Comparison of ENCODE assay signal across 8 cellular contexts in the genomic region with DNA sequence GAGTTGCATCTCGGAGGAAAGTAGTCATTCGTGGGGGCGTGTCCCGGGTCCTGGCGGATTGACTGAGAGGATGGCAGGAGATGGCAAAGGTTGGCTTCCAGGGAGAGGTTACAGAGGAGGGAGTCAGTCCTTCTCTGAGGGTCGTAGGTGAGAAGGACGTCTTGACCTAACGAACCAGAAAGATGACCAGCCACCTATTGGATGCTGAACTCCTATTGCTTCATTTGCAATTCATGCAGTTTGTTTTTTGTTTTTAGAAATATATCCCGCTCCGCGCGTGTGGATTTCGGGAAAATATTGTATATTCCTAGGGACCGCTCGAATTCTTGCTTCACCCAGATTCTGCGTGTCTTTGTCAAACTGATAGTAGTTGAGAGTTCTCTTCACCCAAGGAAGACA. TPM values are rescaled to one million over a fixed set of nuclear protein-coding genes. Genes with fewer than 3 reads are reported as not detected.
DNase-seq lines count a peak whose midpoint lies in the region; ATAC-seq, FAIRE-seq and TF ChIP-seq lines count a peak whose summit lies in the region.

No MANE protein-coding gene starts in this region.

- H3K9ac ChIP-seq in mammary epithelial cell (ENCODE audit: insufficient read depth, low read length) (peak overlapping the region; percentile 64), HepG2 (ENCODE audit: insufficient read depth, low read depth, low read length) (peak overlapping the region; percentile 78)

- ATAC-seq in RWPE2 (ENCODE audit: low read depth): peak; percentile 44
- ATAC-seq in HepG2: no peak
- ATAC-seq in HG02642 (IDR thresholded peaks at IDR 0.05; ENCODE audit: poor library complexity, unreplicated experiment): no peak

- intact Hi-C loops in mammary epithelial cell (cut with micrococcal nuclease): no loop called here
- intact Hi-C loops in HepG2 (cut with micrococcal nuclease; ENCODE audit: unreplicated experiment): no loop called here

- H3K4me1 ChIP-seq in RWPE2 (ENCODE audit: insufficient read depth, poor library complexity, severe bottlenecking) (peaks cover 15% of the 10 kb centered on the region), mammary epithelial cell (ENCODE audit: insufficient read depth, low read length) (peaks cover 26% of the 10 kb centered on the region), HepG2 (ENCODE audit: insufficient read depth, low read length) (peaks cover 63% of the 10 kb centered on the region)

- peak; percentile 47 for FAIRE-seq in HepG2 (lab: Jason Lieb, UNC)

- peaks cover 11% of the 10 kb centered on the region for H3K79me2 ChIP-seq in mammary epithelial cell (ENCODE audit: insufficient read depth, low read length)
- H3K79me2 ChIP-seq in HepG2 (ENCODE audit: insufficient read depth, low read length): peaks cover 23% of the 10 kb centered on the region

- POLR2A ChIA-PET in HepG2 (lab: Yijun Ruan, JAX): no interaction called here

- CTCF ChIA-PET in mammary epithelial cell (lab: Charles Lee; ENCODE audit: low non-redundant PET): no interaction called here
- CTCF ChIA-PET in HepG2 (lab: Yijun Ruan, JAX; ENCODE audit: low intra/inter-chr PET ratio, low total read pairs): no interaction called here

- peak overlapping the region; percentile 37 for H3K27ac ChIP-seq in RWPE2 (ENCODE audit: poor library complexity, severe bottlenecking)
- peak overlapping the region; percentile 67 for H3K27ac ChIP-seq in mammary epithelial cell (ENCODE audit: insufficient read depth, low read depth, low read length)
- peak overlapping the region; percentile 74 for H3K27ac ChIP-seq in HepG2 (ENCODE audit: extremely low read length, insufficient read depth, low read length)

- in situ Hi-C loops in mammary epithelial cell (cut with MboI; ENCODE audit: low sequenced_read_pairs in 2 of 2) (no loop called here), HepG2 (cut with HindIII; ENCODE audit: extremely low pct_ligation_motif_present, low pct_unique_long_range_greater_than_20kb) (no loop called here)

- TF ChIP-seq EP300 in HepG2 (IDR thresholded peaks at IDR 0.05; ENCODE audit: low read depth in 2 of 2, low read length in 2 of 2) (no peak), HepG2 (CRISPR knock-in tag; IDR thresholded peaks at IDR 0.05; ENCODE audit: borderline replicate concordance) (no peak)

- dilution Hi-C loops in mammary epithelial cell (cut with HindIII; ENCODE audit: low sequenced_read_pairs): no loop called here

- TF ChIP-seq POLR2A in HepG2 (IDR thresholded peaks at IDR 0.05; ENCODE audit: insufficient read depth in 1 of 2, low read depth in 2 of 2, low read length in 2 of 2): no peak

- BruUV-seq in mammary epithelial cell (replicated peaks; lab: Mats Ljungman, UMichigan): TSS peak; percentile 32
- BruUV-seq in HepG2 (replicated peaks; lab: Mats Ljungman, UMichigan): TSS peak; percentile 68

- peak; percentile 76 for DNase-seq in NCI-H510A treated with DMSO at 0.1 percent for 48 hours (lab: John Stamatoyannopoulos, UW)
- DNase-seq in NCI-H510A (lab: John Stamatoyannopoulos, UW): no peak
- DNase-seq in RWPE2 (ENCODE audit: low spot score): peak; percentile 37
- DNase-seq in mammary epithelial cell: peak; percentile 38
- no peak for DNase-seq in HepG2 (ENCODE audit: low spot score)
- DNase-seq in stimulated activated CD4-positive, alpha-beta T cell treated with anti-CD3 and anti-CD28 coated beads, TNF-alpha, amount 100 ng/mL, for 4 hours (ENCODE audit: low read depth in 3 of 3): peak in 2 of 3 experiments; percentile 56 to 64
- DNase-seq in HuH-7.5 (ENCODE audit: low spot score): no peak

- no peaks in the 10 kb centered on the region for H3K36me3 ChIP-seq in RWPE2 (ENCODE audit: low read depth)
- no peaks in the 10 kb centered on the region for H3K36me3 ChIP-seq in mammary epithelial cell (ENCODE audit: insufficient read depth, low read length)
- H3K36me3 ChIP-seq in HepG2 (replicated peaks in 1 of 2; ENCODE audit: control insufficient read depth in 1 of 2, insufficient read depth in 2 of 2, low read length in 2 of 2): no peaks in the 10 kb centered on the region

- WGBS in mammary epithelial cell (ENCODE audit: low coverage, missing lambda C conversion rate): 8% methylated on average over 16 of the region's 16 CpGs
- WGBS in HepG2 (ENCODE audit: low lambda C conversion rate): 0% methylated on average over 16 of the region's 16 CpGs

- TF ChIP-seq CTCF in RWPE2 (IDR thresholded peaks at IDR 0.05; ENCODE audit: poor library complexity, severe bottlenecking) (no peak), mammary epithelial cell (conservative IDR thresholded peaks at IDR 0.05 in 1 of 2, IDR thresholded peaks at IDR 0.05 in 1 of 2; ENCODE audit: extremely low read depth in 1 of 2, insufficient read depth in 1 of 2, low read depth in 1 of 2, low read length in 2 of 2) (no peak), HepG2 (CRISPR knock-in tag; IDR thresholded peaks at IDR 0.05) (no peak)

- no peak for TF ChIP-seq RAD21 in HepG2 (CRISPR knock-in tag; IDR thresholded peaks at IDR 0.05)

- H2AFZ ChIP-seq in mammary epithelial cell (ENCODE audit: low read depth, low read length) (peak overlapping the region; percentile 100), HepG2 (ENCODE audit: low read length) (peak overlapping the region; percentile 91)

- H3K4me2 ChIP-seq in mammary epithelial cell (ENCODE audit: insufficient read depth, low read depth, low read length) (peak overlapping the region; percentile 82), HepG2 (ENCODE audit: low read depth, low read length) (peak overlapping the region; percentile 95)

- H4K20me1 ChIP-seq in mammary epithelial cell (ENCODE audit: insufficient read depth, low read length): no peaks in the 10 kb centered on the region
- H4K20me1 ChIP-seq in HepG2 (ENCODE audit: insufficient read depth, low read length): no peaks in the 10 kb centered on the region

- H3K4me3 ChIP-seq in RWPE2 (ENCODE audit: severe bottlenecking) (peak overlapping the region; percentile 57), mammary epithelial cell (replicated peaks in 1 of 3; ENCODE audit: insufficient read depth in 1 of 3, low read depth in 2 of 3, low read length in 3 of 3) (peak overlapping the region; percentile 76 to 97 (median 94)), HepG2 (replicated peaks in 1 of 3; ENCODE audit: insufficient read depth in 1 of 3, low read depth in 2 of 3, low read length in 3 of 3) (peak overlapping the region; percentile 75 to 97 (median 87))

- no peaks in the 10 kb centered on the region for H3K27me3 ChIP-seq in RWPE2 (ENCODE audit: insufficient read depth, poor library complexity, severe bottlenecking)
- H3K27me3 ChIP-seq in mammary epithelial cell (ENCODE audit: insufficient read depth, low read length): no peaks in the 10 kb centered on the region
- no peaks in the 10 kb centered on the region; a peak in 1 of 5 replicates for H3K27me3 ChIP-seq in HepG2 (ENCODE audit: control insufficient read depth in 1 of 2, insufficient read depth in 2 of 2, low read length in 2 of 2)

- H3K9me3 ChIP-seq in RWPE2 (ENCODE audit: severe bottlenecking) (no peaks in the 10 kb centered on the region), mammary epithelial cell (replicated peaks; ENCODE audit: insufficient read depth, low read length) (no peaks in the 10 kb centered on the region), HepG2 (ENCODE audit: low read length) (no peaks in the 10 kb centered on the region)

TF ChIP-seq in HepG2, 621 proteins besides CTCF, POLR2A, EP300 and RAD21 (continues in another document):
- no peak for TF ChIP-seq BCL6 (CRISPR knock-in tag; IDR thresholded peaks at IDR 0.05)
- TF ChIP-seq, protein P1, sequence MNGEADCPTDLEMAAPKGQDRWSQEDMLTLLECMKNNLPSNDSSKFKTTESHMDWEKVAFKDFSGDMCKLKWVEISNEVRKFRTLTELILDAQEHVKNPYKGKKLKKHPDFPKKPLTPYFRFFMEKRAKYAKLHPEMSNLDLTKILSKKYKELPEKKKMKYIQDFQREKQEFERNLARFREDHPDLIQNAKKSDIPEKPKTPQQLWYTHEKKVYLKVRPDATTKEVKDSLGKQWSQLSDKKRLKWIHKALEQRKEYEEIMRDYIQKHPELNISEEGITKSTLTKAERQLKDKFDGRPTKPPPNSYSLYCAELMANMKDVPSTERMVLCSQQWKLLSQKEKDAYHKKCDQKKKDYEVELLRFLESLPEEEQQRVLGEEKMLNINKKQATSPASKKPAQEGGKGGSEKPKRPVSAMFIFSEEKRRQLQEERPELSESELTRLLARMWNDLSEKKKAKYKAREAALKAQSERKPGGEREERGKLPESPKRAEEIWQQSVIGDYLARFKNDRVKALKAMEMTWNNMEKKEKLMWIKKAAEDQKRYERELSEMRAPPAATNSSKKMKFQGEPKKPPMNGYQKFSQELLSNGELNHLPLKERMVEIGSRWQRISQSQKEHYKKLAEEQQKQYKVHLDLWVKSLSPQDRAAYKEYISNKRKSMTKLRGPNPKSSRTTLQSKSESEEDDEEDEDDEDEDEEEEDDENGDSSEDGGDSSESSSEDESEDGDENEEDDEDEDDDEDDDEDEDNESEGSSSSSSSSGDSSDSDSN (CRISPR knock-in tag; IDR thresholded peaks at IDR 0.05): no peak
- TF ChIP-seq DR1 (CRISPR knock-in tag; IDR thresholded peaks at IDR 0.05): no peak

RNA-seq across cellular contexts. Expression of gene DISP1, which starts 0.5 kb away (rescaled TPM):
- 1 to 10 TPM; 1.6 to 2.7 TPM for total RNA-seq in mammary epithelial cell
- polyA plus RNA-seq in mammary epithelial cell: 1.6 TPM
- not detected for polyA minus RNA-seq in mammary epithelial cell
- 1.2 and 1.9 TPM in 2 replicates for total RNA-seq in HepG2 (2016; rRNA removed; fragmentation: Illumina TruSeq; extraction: Trizol)
- 1.3 and 2.3 TPM in 2 replicates for total RNA-seq in HepG2 (2016; cell fraction: cytosol; rRNA removed; fragmentation: Illumina TruSeq; extraction: Trizol; ENCODE audit: low read depth)
- total RNA-seq in HepG2 (2016; cell fraction: insoluble cytoplasmic fraction; rRNA removed; fragmentation: Illumina TruSeq; extraction: Trizol): 1.1 and 1.8 TPM in 2 replicates
- 0.83 and 0.87 TPM in 2 replicates for total RNA-seq in HepG2 (2016; cell fraction: membrane; rRNA removed; fragmentation: Illumina TruSeq; extraction: Trizol)
- total RNA-seq in HepG2 (2016; cell fraction: nucleus; rRNA removed; fragmentation: Illumina TruSeq; extraction: Trizol): 2.7 and 3.4 TPM in 2 replicates
- polyA plus RNA-seq in HepG2 (2011; rRNA removed): 1.8 and 2.0 TPM in 2 replicates
- polyA plus RNA-seq in HepG2 (2011; cell fraction: cytosol; rRNA removed): 1.5 and 2.1 TPM in 2 replicates
- polyA plus RNA-seq in HepG2 (2011; cell fraction: nucleus; rRNA removed): 3.3 and 3.6 TPM in 2 replicates
- 1.3 and 2.0 TPM in 2 replicates for polyA plus RNA-seq in HepG2 (2012)
- polyA plus RNA-seq in HepG2 (2016; cell fraction: cytosol; fragmentation: Illumina TruSeq; extraction: Trizol; ENCODE audit: low read depth): 0.15 and 0.40 TPM in 2 replicates
- polyA plus RNA-seq in HepG2 (2016; cell fraction: insoluble cytoplasmic fraction; fragmentation: Illumina TruSeq; extraction: Trizol; ENCODE audit: low read depth): 0.84 and 1.1 TPM in 2 replicates
- polyA plus RNA-seq in HepG2 (2016; cell fraction: membrane; fragmentation: Illumina TruSeq; extraction: Trizol; ENCODE audit: low read depth): 0.19 and 0.37 TPM in 2 replicates
- polyA plus RNA-seq in HepG2 (2016; cell fraction: nucleus; fragmentation: Illumina TruSeq; extraction: Trizol; ENCODE audit: insufficient read depth, low read depth): 2.4 and 3.5 TPM in 2 replicates
- 20.5 and 35.1 TPM in 2 replicates for polyA minus RNA-seq in HepG2 (2011; rRNA and poly(A)+ RNA removed; ENCODE audit: low replicate concordance)
- polyA minus RNA-seq in HepG2 (2011; cell fraction: cytosol; rRNA and poly(A)+ RNA removed): 2.0 and 2.4 TPM in 2 replicates
- 7.2 and 9.3 TPM in 2 replicates for polyA minus RNA-seq in HepG2 (2011; cell fraction: nucleus; rRNA and poly(A)+ RNA removed)

Comparison
In these comparisons a context has a peak if more than half of its experiments do, and no peak if none do; other contexts are left out.
1. DNase-seq: peak in NCI-H510A treated with DMSO at 0.1 percent for 48 hours (single experiment), RWPE2 (single experiment), mammary epithelial cell (single experiment) and stimulated activated CD4-positive, alpha-beta T cell treated with anti-CD3 and anti-CD28 coated beads, TNF-alpha, amount 100 ng/mL, for 4 hours (2 of 3); none in NCI-H510A (single experiment), HepG2 (single experiment) and HuH-7.5 (single experiment).
2. Peak in every context shown above with its lines, with median percentiles within 50 percentile points of each other: H3K27ac ChIP-seq and H3K4me3 ChIP-seq.